1 cellular context compared by ENCODE assay signal in the genomic region with DNA sequence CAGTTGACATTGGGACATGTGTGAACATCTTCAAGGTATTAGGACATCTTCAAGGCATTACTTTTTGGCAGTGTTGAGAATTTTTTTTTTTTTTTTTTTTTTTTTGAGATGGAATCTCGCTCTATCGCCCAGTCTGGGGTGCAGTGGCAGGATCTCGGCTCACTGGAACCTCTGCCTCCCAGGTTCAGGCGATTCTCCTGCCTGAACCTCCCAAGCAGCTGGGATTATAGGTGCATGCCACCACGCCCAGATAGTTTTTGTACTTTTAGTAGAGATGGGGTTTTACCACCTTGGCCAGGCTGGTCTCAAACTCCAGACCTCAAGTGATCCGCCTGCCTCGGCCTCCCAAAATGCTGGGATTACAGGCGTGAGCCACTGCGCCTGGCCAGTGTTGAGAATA.
TF ChIP-seq lines count a peak whose summit lies in the region.

No MANE protein-coding gene starts in this region.

TF ChIP-seq in K562, 482 proteins besides CTCF, POLR2A, EP300 and RAD21:
- TF ChIP-seq ZNF384 (IDR thresholded peaks at IDR 0.05; ENCODE audit: low read depth, low read length) = peak; percentile 40; the same call in 1 of the 2 replicates
